Comparison of ENCODE assay signal across 2 cellular contexts in the genomic region with DNA sequence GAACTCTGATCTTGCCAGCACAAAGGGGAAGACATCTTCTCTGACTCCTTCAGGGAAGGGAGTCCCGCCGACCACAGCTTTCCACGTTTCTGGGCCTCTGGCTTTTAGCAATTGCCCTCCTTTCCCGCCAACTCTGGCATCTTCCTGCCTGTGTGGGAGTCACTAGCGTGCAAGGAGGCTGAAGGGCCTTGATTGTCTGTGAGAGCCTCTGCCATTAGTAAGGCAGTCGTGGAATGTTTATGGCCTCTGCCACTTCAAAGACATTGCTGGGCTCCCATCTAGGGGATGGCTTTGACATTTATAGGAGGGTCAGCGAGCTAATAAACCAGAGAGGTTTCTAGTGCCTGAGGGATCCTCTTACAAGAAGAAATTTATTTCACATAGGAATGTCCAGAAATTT.
TF ChIP-seq lines count a peak whose summit lies in the region.

No MANE protein-coding gene starts in this region.

TF ChIP-seq in H1, 55 proteins besides CTCF, POLR2A, EP300 and RAD21:
- no peak for TF ChIP-seq FOSL1 (IDR thresholded peaks at IDR 0.05; ENCODE audit: insufficient read depth, low read depth, low read length)

TF ChIP-seq in WTC11, 78 proteins besides CTCF, POLR2A, EP300 and RAD21:
- TF ChIP-seq HMGA2 (CRISPR knock-in tag; IDR thresholded peaks at IDR 0.05): no peak
- TF ChIP-seq, protein P1, sequence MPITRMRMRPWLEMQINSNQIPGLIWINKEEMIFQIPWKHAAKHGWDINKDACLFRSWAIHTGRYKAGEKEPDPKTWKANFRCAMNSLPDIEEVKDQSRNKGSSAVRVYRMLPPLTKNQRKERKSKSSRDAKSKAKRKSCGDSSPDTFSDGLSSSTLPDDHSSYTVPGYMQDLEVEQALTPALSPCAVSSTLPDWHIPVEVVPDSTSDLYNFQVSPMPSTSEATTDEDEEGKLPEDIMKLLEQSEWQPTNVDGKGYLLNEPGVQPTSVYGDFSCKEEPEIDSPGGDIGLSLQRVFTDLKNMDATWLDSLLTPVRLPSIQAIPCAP (CRISPR knock-in tag; IDR thresholded peaks at IDR 0.05): no peak
- TF ChIP-seq, protein P2, sequence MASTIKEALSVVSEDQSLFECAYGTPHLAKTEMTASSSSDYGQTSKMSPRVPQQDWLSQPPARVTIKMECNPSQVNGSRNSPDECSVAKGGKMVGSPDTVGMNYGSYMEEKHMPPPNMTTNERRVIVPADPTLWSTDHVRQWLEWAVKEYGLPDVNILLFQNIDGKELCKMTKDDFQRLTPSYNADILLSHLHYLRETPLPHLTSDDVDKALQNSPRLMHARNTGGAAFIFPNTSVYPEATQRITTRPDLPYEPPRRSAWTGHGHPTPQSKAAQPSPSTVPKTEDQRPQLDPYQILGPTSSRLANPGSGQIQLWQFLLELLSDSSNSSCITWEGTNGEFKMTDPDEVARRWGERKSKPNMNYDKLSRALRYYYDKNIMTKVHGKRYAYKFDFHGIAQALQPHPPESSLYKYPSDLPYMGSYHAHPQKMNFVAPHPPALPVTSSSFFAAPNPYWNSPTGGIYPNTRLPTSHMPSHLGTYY (CRISPR knock-in tag; IDR thresholded peaks at IDR 0.05): no peak
- TF ChIP-seq, protein P3, sequence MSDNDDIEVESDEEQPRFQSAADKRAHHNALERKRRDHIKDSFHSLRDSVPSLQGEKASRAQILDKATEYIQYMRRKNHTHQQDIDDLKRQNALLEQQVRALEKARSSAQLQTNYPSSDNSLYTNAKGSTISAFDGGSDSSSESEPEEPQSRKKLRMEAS (CRISPR knock-in tag; IDR thresholded peaks at IDR 0.05): no peak
- TF ChIP-seq CREB1 (CRISPR knock-in tag; IDR thresholded peaks at IDR 0.05): no peak
- TF ChIP-seq KAT7 (CRISPR knock-in tag; IDR thresholded peaks at IDR 0.05; ENCODE audit: borderline replicate concordance): no peak
- TF ChIP-seq, protein P4, sequence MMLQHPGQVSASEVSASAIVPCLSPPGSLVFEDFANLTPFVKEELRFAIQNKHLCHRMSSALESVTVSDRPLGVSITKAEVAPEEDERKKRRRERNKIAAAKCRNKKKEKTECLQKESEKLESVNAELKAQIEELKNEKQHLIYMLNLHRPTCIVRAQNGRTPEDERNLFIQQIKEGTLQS (CRISPR knock-in tag; conservative IDR thresholded peaks at IDR 0.05): no peak
- TF ChIP-seq, protein P5, sequence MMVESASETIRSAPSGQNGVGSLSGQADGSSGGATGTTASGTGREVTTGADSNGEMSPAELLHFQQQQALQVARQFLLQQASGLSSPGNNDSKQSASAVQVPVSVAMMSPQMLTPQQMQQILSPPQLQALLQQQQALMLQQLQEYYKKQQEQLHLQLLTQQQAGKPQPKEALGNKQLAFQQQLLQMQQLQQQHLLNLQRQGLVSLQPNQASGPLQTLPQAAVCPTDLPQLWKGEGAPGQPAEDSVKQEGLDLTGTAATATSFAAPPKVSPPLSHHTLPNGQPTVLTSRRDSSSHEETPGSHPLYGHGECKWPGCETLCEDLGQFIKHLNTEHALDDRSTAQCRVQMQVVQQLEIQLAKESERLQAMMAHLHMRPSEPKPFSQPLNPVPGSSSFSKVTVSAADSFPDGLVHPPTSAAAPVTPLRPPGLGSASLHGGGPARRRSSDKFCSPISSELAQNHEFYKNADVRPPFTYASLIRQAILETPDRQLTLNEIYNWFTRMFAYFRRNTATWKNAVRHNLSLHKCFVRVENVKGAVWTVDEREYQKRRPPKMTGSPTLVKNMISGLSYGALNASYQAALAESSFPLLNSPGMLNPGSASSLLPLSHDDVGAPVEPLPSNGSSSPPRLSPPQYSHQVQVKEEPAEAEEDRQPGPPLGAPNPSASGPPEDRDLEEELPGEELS (CRISPR knock-in tag; IDR thresholded peaks at IDR 0.05): no peak
- TF ChIP-seq, protein P6, sequence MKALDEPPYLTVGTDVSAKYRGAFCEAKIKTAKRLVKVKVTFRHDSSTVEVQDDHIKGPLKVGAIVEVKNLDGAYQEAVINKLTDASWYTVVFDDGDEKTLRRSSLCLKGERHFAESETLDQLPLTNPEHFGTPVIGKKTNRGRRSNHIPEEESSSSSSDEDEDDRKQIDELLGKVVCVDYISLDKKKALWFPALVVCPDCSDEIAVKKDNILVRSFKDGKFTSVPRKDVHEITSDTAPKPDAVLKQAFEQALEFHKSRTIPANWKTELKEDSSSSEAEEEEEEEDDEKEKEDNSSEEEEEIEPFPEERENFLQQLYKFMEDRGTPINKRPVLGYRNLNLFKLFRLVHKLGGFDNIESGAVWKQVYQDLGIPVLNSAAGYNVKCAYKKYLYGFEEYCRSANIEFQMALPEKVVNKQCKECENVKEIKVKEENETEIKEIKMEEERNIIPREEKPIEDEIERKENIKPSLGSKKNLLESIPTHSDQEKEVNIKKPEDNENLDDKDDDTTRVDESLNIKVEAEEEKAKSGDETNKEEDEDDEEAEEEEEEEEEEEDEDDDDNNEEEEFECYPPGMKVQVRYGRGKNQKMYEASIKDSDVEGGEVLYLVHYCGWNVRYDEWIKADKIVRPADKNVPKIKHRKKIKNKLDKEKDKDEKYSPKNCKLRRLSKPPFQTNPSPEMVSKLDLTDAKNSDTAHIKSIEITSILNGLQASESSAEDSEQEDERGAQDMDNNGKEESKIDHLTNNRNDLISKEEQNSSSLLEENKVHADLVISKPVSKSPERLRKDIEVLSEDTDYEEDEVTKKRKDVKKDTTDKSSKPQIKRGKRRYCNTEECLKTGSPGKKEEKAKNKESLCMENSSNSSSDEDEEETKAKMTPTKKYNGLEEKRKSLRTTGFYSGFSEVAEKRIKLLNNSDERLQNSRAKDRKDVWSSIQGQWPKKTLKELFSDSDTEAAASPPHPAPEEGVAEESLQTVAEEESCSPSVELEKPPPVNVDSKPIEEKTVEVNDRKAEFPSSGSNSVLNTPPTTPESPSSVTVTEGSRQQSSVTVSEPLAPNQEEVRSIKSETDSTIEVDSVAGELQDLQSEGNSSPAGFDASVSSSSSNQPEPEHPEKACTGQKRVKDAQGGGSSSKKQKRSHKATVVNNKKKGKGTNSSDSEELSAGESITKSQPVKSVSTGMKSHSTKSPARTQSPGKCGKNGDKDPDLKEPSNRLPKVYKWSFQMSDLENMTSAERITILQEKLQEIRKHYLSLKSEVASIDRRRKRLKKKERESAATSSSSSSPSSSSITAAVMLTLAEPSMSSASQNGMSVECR (CRISPR knock-in tag; IDR thresholded peaks at IDR 0.05; ENCODE audit: borderline replicate concordance): no peak
- TF ChIP-seq, protein P7, sequence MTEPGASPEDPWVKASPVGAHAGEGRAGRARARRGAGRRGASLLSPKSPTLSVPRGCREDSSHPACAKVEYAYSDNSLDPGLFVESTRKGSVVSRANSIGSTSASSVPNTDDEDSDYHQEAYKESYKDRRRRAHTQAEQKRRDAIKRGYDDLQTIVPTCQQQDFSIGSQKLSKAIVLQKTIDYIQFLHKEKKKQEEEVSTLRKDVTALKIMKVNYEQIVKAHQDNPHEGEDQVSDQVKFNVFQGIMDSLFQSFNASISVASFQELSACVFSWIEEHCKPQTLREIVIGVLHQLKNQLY (CRISPR knock-in tag; IDR thresholded peaks at IDR 0.05): no peak
- TF ChIP-seq GTF2I (CRISPR knock-in tag; conservative IDR thresholded peaks at IDR 0.05): no peak
- TF ChIP-seq PRRX2 (CRISPR knock-in tag; IDR thresholded peaks at IDR 0.05): no peak
- TF ChIP-seq, protein P8, sequence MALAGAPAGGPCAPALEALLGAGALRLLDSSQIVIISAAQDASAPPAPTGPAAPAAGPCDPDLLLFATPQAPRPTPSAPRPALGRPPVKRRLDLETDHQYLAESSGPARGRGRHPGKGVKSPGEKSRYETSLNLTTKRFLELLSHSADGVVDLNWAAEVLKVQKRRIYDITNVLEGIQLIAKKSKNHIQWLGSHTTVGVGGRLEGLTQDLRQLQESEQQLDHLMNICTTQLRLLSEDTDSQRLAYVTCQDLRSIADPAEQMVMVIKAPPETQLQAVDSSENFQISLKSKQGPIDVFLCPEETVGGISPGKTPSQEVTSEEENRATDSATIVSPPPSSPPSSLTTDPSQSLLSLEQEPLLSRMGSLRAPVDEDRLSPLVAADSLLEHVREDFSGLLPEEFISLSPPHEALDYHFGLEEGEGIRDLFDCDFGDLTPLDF (CRISPR knock-in tag; IDR thresholded peaks at IDR 0.05): no peak
- TF ChIP-seq ZNF423 (CRISPR knock-in tag; IDR thresholded peaks at IDR 0.05): no peak
- no peak for TF ChIP-seq ELF4 (CRISPR knock-in tag; IDR thresholded peaks at IDR 0.05; ENCODE audit: low read depth)
TF ChIP-seq in WTC11: peak in this region for 0.
